24 cellular contexts compared by ENCODE assay signal in genomic region chr4:22216278-22216677, GRCh38.
"Had no signal": no experiment of that assay in that cellular context is flagged by ENCODE, and none has a peak within 500 bp of the region (broad histone marks: within the 10 kb centered on the region; RNA-seq: fewer than 3 reads in every experiment).

No MANE protein-coding gene starts in this region.

- H3K9me3 ChIP-seq: stomach, suprapubic skin, testis, thoracic aorta, thyroid gland, tibial artery, tibial nerve, transverse colon, upper lobe of left lung, upper lobe of right lung, uterus, vagina had no signal

- DNase-seq: stimulated activated CD4-positive, alpha-beta T cell treated with anti-CD3 and anti-CD28 coated beads, Interleukin-2, amount 100 ng/mL, for 48 hours; stimulated activated CD4-positive, alpha-beta T cell treated with anti-CD3 and anti-CD28 coated beads, Interleukin-4, amount 100 ng/mL, for 1 hour; stimulated activated CD4-positive, alpha-beta T cell treated with anti-CD3 and anti-CD28 coated beads, Interleukin-4, amount 100 ng/mL, for 24 hours; stimulated activated CD4-positive, alpha-beta T cell treated with anti-CD3 and anti-CD28 coated beads, Interleukin-4, amount 100 ng/mL, for 4 hours; stimulated activated CD8-positive, alpha-beta memory T cell treated with anti-CD3 and anti-CD28 coated beads, Interleukin-4, amount 100 ng/mL, for 48 hours; stimulated activated naive B cell treated with anti-CD40 and anti-IgM and Interleukin-4, amounts not matched to agents 10 μg/mL and 1 μg/mL and 100 μg/mL, for 72 hours; stimulated activated naive CD4-positive, alpha-beta T cell; stimulated activated naive CD4-positive, alpha-beta T cell treated with Interleukin-2 at 50 U/mL for 16 hours; stimulated activated naive CD8-positive, alpha-beta T cell treated with anti-CD3 and anti-CD28 coated beads, Interleukin-15, amount 100 ng/mL, for 72 hours; stimulated activated naive CD8-positive, alpha-beta T cell treated with anti-CD3 and anti-CD28 coated beads, Interleukin-15, Interleukin-2, amounts not matched to agents 100 U/mL and 50 U/mL, for 24 hours; stomach; substantia nigra; testis; thyroid gland; tibial artery; transverse colon; trophoblast cell; upper lobe of left lung; upper lobe of right lung; uterus had no signal

- H3K27me3 ChIP-seq: stomach, suprapubic skin, testis, thyroid gland, tibial artery, tibial nerve, transverse colon, upper lobe of left lung, upper lobe of right lung, uterus, vagina had no signal

- H3K36me3 ChIP-seq: stomach, suprapubic skin, thoracic aorta, thyroid gland, tibial artery, tibial nerve, transverse colon, upper lobe of left lung, upper lobe of right lung, uterus, vagina had no signal

- H3K27ac ChIP-seq: stomach, suprapubic skin, testis, thoracic aorta, thyroid gland, tibial artery, tibial nerve, transverse colon, upper lobe of left lung, upper lobe of right lung, uterus, vagina had no signal

- H3K4me3 ChIP-seq: stomach, suprapubic skin, testis, thoracic aorta, thyroid gland, tibial artery, tibial nerve, transverse colon, upper lobe of left lung, upper lobe of right lung, uterus, vagina had no signal
